ENCODE assay signal across 31 cellular contexts in genomic region chrY:7697471-7697870, GRCh38.
"Had no signal": no experiment of that assay in that cellular context is flagged by ENCODE, and none has a peak within 500 bp of the region (broad histone marks: within the 10 kb centered on the region; RNA-seq: fewer than 3 reads in every experiment).

No MANE protein-coding gene starts in this region.

- DNase-seq: naive thymus-derived CD8-positive, alpha-beta T cell; nephron progenitor cell; nucleus accumbens; pancreas; psoas muscle; right cardiac atrium; right lobe of liver; sigmoid colon; spleen; stimulated activated CD4-positive, alpha-beta T cell treated with anti-CD3 and anti-CD28 coated beads, Interleukin-12 subunit alpha, Interleukin-12 subunit beta, amount 100 ng/mL, for 4 hours; stimulated activated CD4-positive, alpha-beta T cell treated with anti-CD3 and anti-CD28 coated beads, Interleukin-1b, Interleukin-23, amount 100 ng/mL, for 48 hours; stimulated activated CD4-positive, alpha-beta T cell treated with anti-CD3 and anti-CD28 coated beads, Interleukin-4, amount 100 ng/mL, for 1 hour; stimulated activated CD4-positive, alpha-beta T cell treated with anti-CD3 and anti-CD28 coated beads, Interleukin-4, amount 100 ng/mL, for 4 hours; stimulated activated CD8-positive, alpha-beta memory T cell treated with anti-CD3 and anti-CD28 coated beads, Interleukin-4, amount 100 ng/mL, for 48 hours; stimulated activated naive CD4-positive, alpha-beta T cell; stimulated activated naive CD8-positive, alpha-beta T cell treated with anti-CD3 and anti-CD28 coated beads, Interleukin-15, amount 100 ng/mL, for 72 hours; stimulated activated naive CD8-positive, alpha-beta T cell treated with anti-CD3 and anti-CD28 coated beads, Interleukin-15, Interleukin-2, amounts not matched to agents 100 U/mL and 50 U/mL, for 24 hours; substantia nigra; testis; tibial artery; transverse colon; upper lobe of right lung; uterus had no signal

- H3K27me3 ChIP-seq: neutrophil, pancreas, right lobe of liver, sigmoid colon, spleen, suprapubic skin, testis, tibial artery, transverse colon, upper lobe of right lung, uterus had no signal

- H3K9me3 ChIP-seq: neutrophil, pancreas, psoas muscle, right lobe of liver, sigmoid colon, spleen, suprapubic skin, testis, tibial artery, transverse colon, upper lobe of right lung, uterus had no signal

- H3K9me3 Mint-ChIP-seq: naive thymus-derived CD8-positive, alpha-beta T cell; natural killer cell treated with Interleukin-12 subunit alpha and Interleukin-12 subunit beta and Interleukin-15 and Interleukin-18, amount 100 ng/mL, for 72 hours; nephron progenitor cell; neural crest cell; stimulated activated memory B cell treated with anti-CD40 and anti-IgM and Interleukin-4, amounts not matched to agents 10 μg/mL and 1 μg/mL and 100 μg/mL, for 72 hours; stimulated activated naive CD8-positive, alpha-beta T cell treated with anti-CD3 and anti-CD28 coated beads, Interleukin-15, amount 100 ng/mL, for 72 hours; type B pancreatic cell had no signal

- H3K27me3 Mint-ChIP-seq: natural killer cell treated with Interleukin-12 subunit alpha and Interleukin-12 subunit beta and Interleukin-15 and Interleukin-18, amount 100 ng/mL, for 72 hours; stimulated activated naive CD8-positive, alpha-beta T cell treated with anti-CD3 and anti-CD28 coated beads, Interleukin-15, amount 100 ng/mL, for 72 hours; type B pancreatic cell had no signal

- ATAC-seq: naive thymus-derived CD8-positive, alpha-beta T cell; natural killer cell treated with Interleukin-12 subunit alpha and Interleukin-12 subunit beta and Interleukin-15 and Interleukin-18, amount 100 ng/mL, for 72 hours; pancreas; psoas muscle; right cardiac atrium; right lobe of liver; stimulated activated memory B cell treated with anti-CD40 and anti-IgM and Interleukin-4, amounts not matched to agents 10 μg/mL and 1 μg/mL and 100 μg/mL, for 72 hours; stimulated activated naive CD8-positive, alpha-beta T cell treated with anti-CD3 and anti-CD28 coated beads, Interleukin-15, amount 100 ng/mL, for 72 hours; stimulated activated naive CD8-positive, alpha-beta T cell treated with anti-CD3 and anti-CD28 coated beads, Interleukin-15, Interleukin-2, amounts not matched to agents 100 U/mL and 50 U/mL, for 24 hours; upper lobe of right lung had no signal

- H3K4me3 Mint-ChIP-seq: naive thymus-derived CD8-positive, alpha-beta T cell; natural killer cell treated with Interleukin-12 subunit alpha and Interleukin-12 subunit beta and Interleukin-15 and Interleukin-18, amount 100 ng/mL, for 72 hours; nephron progenitor cell; neural crest cell; stimulated activated memory B cell treated with anti-CD40 and anti-IgM and Interleukin-4, amounts not matched to agents 10 μg/mL and 1 μg/mL and 100 μg/mL, for 72 hours; stimulated activated naive CD8-positive, alpha-beta T cell treated with anti-CD3 and anti-CD28 coated beads, Interleukin-15, amount 100 ng/mL, for 72 hours; type B pancreatic cell had no signal

- H3K27ac Mint-ChIP-seq: naive thymus-derived CD8-positive, alpha-beta T cell; natural killer cell treated with Interleukin-12 subunit alpha and Interleukin-12 subunit beta and Interleukin-15 and Interleukin-18, amount 100 ng/mL, for 72 hours; nephron progenitor cell; stimulated activated memory B cell treated with anti-CD40 and anti-IgM and Interleukin-4, amounts not matched to agents 10 μg/mL and 1 μg/mL and 100 μg/mL, for 72 hours; stimulated activated naive CD8-positive, alpha-beta T cell treated with anti-CD3 and anti-CD28 coated beads, Interleukin-15, amount 100 ng/mL, for 72 hours; type B pancreatic cell had no signal

- H3K36me3 ChIP-seq: neutrophil, pancreas, right lobe of liver, sigmoid colon, spleen, suprapubic skin, tibial artery, transverse colon, upper lobe of right lung, uterus had no signal

- H3K4me1 Mint-ChIP-seq: naive thymus-derived CD8-positive, alpha-beta T cell; nephron progenitor cell; neural crest cell; stimulated activated memory B cell treated with anti-CD40 and anti-IgM and Interleukin-4, amounts not matched to agents 10 μg/mL and 1 μg/mL and 100 μg/mL, for 72 hours; stimulated activated naive CD8-positive, alpha-beta T cell treated with anti-CD3 and anti-CD28 coated beads, Interleukin-15, amount 100 ng/mL, for 72 hours had no signal

- H3K4me2 ChIP-seq: smooth muscle cell had no signal

- H3K4me3 ChIP-seq: pancreas, psoas muscle, right lobe of liver, sigmoid colon, skin epidermis, smooth muscle cell, spleen, suprapubic skin, testis, tibial artery, transverse colon, upper lobe of right lung, uterus had no signal

- H3K36me3 Mint-ChIP-seq: naive thymus-derived CD8-positive, alpha-beta T cell; natural killer cell treated with Interleukin-12 subunit alpha and Interleukin-12 subunit beta and Interleukin-15 and Interleukin-18, amount 100 ng/mL, for 72 hours; stimulated activated memory B cell treated with anti-CD40 and anti-IgM and Interleukin-4, amounts not matched to agents 10 μg/mL and 1 μg/mL and 100 μg/mL, for 72 hours; type B pancreatic cell had no signal

- H3K4me1 ChIP-seq: pancreas, psoas muscle, right lobe of liver, spleen, suprapubic skin, testis, tibial artery, transverse colon, upper lobe of right lung, uterus had no signal

- H3K27ac ChIP-seq: neutrophil, pancreas, psoas muscle, right lobe of liver, sigmoid colon, skin epidermis, spleen, suprapubic skin, testis, tibial artery, transverse colon, upper lobe of right lung, uterus had no signal
